ENCODE assay signal across 12 cellular contexts in genomic region chr7:75962607-75963382, GRCh38. TPM values are rescaled to one million over a fixed set of nuclear protein-coding genes. Genes with fewer than 3 reads are reported as not detected.
DNase-seq lines count a peak whose midpoint lies in the region; ATAC-seq and TF ChIP-seq lines count a peak whose summit lies in the region.
"Had no signal": no experiment of that assay in that cellular context is flagged by ENCODE, and none has a peak within 500 bp of the region (broad histone marks: within the 10 kb centered on the region; RNA-seq: fewer than 3 reads in every experiment).

No MANE protein-coding gene starts in this region.

- no peak; a peak in 1 of 4 replicates for TF ChIP-seq EP300 in SK-N-SH (IDR thresholded peaks at IDR 0.05; ENCODE audit: borderline replicate concordance in 1 of 2, low read depth in 1 of 2, low read length in 1 of 2)

- H3K9me3 ChIP-seq in SK-N-SH (no peaks in the 10 kb centered on the region), esophagus squamous epithelium (no peaks in the 10 kb centered on the region), thyroid gland (no peaks in the 10 kb centered on the region)

- peaks cover 12% of the 10 kb centered on the region for H3K4me1 Mint-ChIP-seq in mesothelial cell of epicardium
- H3K4me1 Mint-ChIP-seq: activated CD4-positive, alpha-beta T cell treated with anti-CD3 and anti-CD28 coated beads, Interleukin-2, amount 10 ng/mL, durations not matched to agents 7 days and 5 days had no signal

- H3K9me3 Mint-ChIP-seq in mesothelial cell of epicardium = no peaks in the 10 kb centered on the region
- H3K9me3 Mint-ChIP-seq: activated CD4-positive, alpha-beta T cell treated with anti-CD3 and anti-CD28 coated beads, Interleukin-2, amount 10 ng/mL, durations not matched to agents 7 days and 5 days; stimulated activated effector memory CD8-positive, alpha-beta T cell treated with anti-CD3 and anti-CD28 coated beads, Interleukin-12 subunit alpha, Interleukin-12 subunit beta, amount 100 ng/mL, for 72 hours had no signal

- no peaks in the 10 kb centered on the region for H3K27me3 Mint-ChIP-seq in mesothelial cell of epicardium (ENCODE audit: low read depth)
- H3K27me3 Mint-ChIP-seq: activated CD4-positive, alpha-beta T cell treated with anti-CD3 and anti-CD28 coated beads, Interleukin-2, amount 10 ng/mL, durations not matched to agents 7 days and 5 days had no signal

- H3K36me3 Mint-ChIP-seq in mesothelial cell of epicardium = peaks cover 22% of the 10 kb centered on the region

- H3F3A ChIP-seq in SK-N-SH (replicated peaks; ENCODE audit: insufficient read depth) = peaks cover 5% of the 10 kb centered on the region

- DNase-seq in SK-N-SH (peak; percentile 68), esophagus squamous epithelium (lab: John Stamatoyannopoulos, UW) (no peak), mesothelial cell of epicardium (ENCODE audit: low spot score in 2 of 2, unreplicated experiment in 2 of 2) (no peak), thyroid gland (no peak), SIG-M5 (lab: John Stamatoyannopoulos, UW) (no peak), DMS153 (lab: John Stamatoyannopoulos, UW) (no peak)
- DNase-seq: activated CD4-positive, alpha-beta T cell treated with anti-CD3 and anti-CD28 coated beads, Interleukin-2, amount 10 ng/mL, durations not matched to agents 7 days and 5 days; NCI-H1048; OCI-M1 had no signal

- no peaks in the 10 kb centered on the region for H3K79me2 ChIP-seq in SK-N-SH (ENCODE audit: insufficient read depth)

- WGBS in SK-N-SH (ENCODE audit: low lambda C conversion rate) = 73% methylated on average over 18 of the region's 18 CpGs
- WGBS in esophagus squamous epithelium, 2 donors = 59 to 63% methylated on average over 14 to 18 of the region's 18 CpGs
- 67 to 71% methylated on average over 18 of the region's 18 CpGs for WGBS in thyroid gland, 2 donors

- H3K27me3 ChIP-seq in SK-N-SH (ENCODE audit: insufficient read depth) (no peaks in the 10 kb centered on the region), esophagus squamous epithelium (no peaks in the 10 kb centered on the region), thyroid gland (no peaks in the 10 kb centered on the region)

- H3K4me3 ChIP-seq in SK-N-SH (ENCODE audit: low read depth in 2 of 2, low read length in 1 of 2) (no peak overlapping the region), esophagus squamous epithelium (no peak overlapping the region), thyroid gland (replicated peaks in 1 of 3) (no peak overlapping the region)

- H3K4me3 Mint-ChIP-seq in mesothelial cell of epicardium = no peak overlapping the region
- H3K4me3 Mint-ChIP-seq: activated CD4-positive, alpha-beta T cell treated with anti-CD3 and anti-CD28 coated beads, Interleukin-2, amount 10 ng/mL, durations not matched to agents 7 days and 5 days; stimulated activated effector memory CD8-positive, alpha-beta T cell treated with anti-CD3 and anti-CD28 coated beads, Interleukin-12 subunit alpha, Interleukin-12 subunit beta, amount 100 ng/mL, for 72 hours had no signal

- TF ChIP-seq CTCF in SK-N-SH (IDR thresholded peaks at IDR 0.05) = no peak
- no peak for TF ChIP-seq CTCF in esophagus squamous epithelium (IDR thresholded peaks at IDR 0.05)
- TF ChIP-seq CTCF in mesothelial cell of epicardium (IDR thresholded peaks at IDR 0.05; ENCODE audit: unreplicated experiment) = no peak
- no peak for TF ChIP-seq CTCF in thyroid gland (IDR thresholded peaks at IDR 0.05)

- H4K20me1 ChIP-seq in SK-N-SH (ENCODE audit: insufficient read depth) = no peaks in the 10 kb centered on the region

- intact Hi-C loops in esophagus squamous epithelium (cut with DNase I) = no loop called here
- intact Hi-C loops in thyroid gland (cut with DNase I) = no loop called here

- H3K9me2 ChIP-seq in SK-N-SH = no peaks in the 10 kb centered on the region

- H3K4me1 ChIP-seq in SK-N-SH (ENCODE audit: control insufficient read depth in 1 of 2, insufficient read depth in 2 of 2, low read depth in 1 of 2, low read length in 1 of 2) (peaks cover 0 to 36% of the 10 kb centered on the region in 2 experiments; a peak in 1 of 4 replicates), esophagus squamous epithelium (peaks cover 0 to 63% (median 27%) of the 10 kb centered on the region in 3 donors), thyroid gland (peaks cover 8 to 73% of the 10 kb centered on the region in 2 donors)

- H3K27ac ChIP-seq in SK-N-SH (ENCODE audit: low read depth in 2 of 2, low read length in 1 of 2) (peak overlapping the region in 1 of 2 experiments; percentile 24; a peak in 2 of 4 replicates), esophagus squamous epithelium (peak overlapping the region; percentile 51 to 75 (median 73)), thyroid gland (peak overlapping the region; percentile 28 to 68 (median 67))

- TF ChIP-seq POLR2A in esophagus squamous epithelium (IDR thresholded peaks at IDR 0.05) (no peak), thyroid gland (IDR thresholded peaks at IDR 0.05) (no peak)

- H3K9ac ChIP-seq in SK-N-SH = no peak overlapping the region

- H3K36me3 ChIP-seq in SK-N-SH (replicated peaks in 1 of 2; ENCODE audit: control insufficient read depth in 1 of 2, insufficient read depth in 2 of 2, low read length in 1 of 2) = peaks cover 0 to 5% of the 10 kb centered on the region in 2 experiments
- peaks cover 0 to 83% (median 2%) of the 10 kb centered on the region in 3 donors for H3K36me3 ChIP-seq in esophagus squamous epithelium
- H3K36me3 ChIP-seq in thyroid gland = peaks cover 0 to 17% of the 10 kb centered on the region in 2 donors

- no peak overlapping the region for H3K4me2 ChIP-seq in SK-N-SH

- peak overlapping the region; percentile 3 for H3K27ac Mint-ChIP-seq in mesothelial cell of epicardium
- H3K27ac Mint-ChIP-seq: activated CD4-positive, alpha-beta T cell treated with anti-CD3 and anti-CD28 coated beads, Interleukin-2, amount 10 ng/mL, durations not matched to agents 7 days and 5 days; stimulated activated effector memory CD8-positive, alpha-beta T cell treated with anti-CD3 and anti-CD28 coated beads, Interleukin-12 subunit alpha, Interleukin-12 subunit beta, amount 100 ng/mL, for 72 hours had no signal

- POLR2A ChIA-PET in SK-N-SH (lab: Yijun Ruan, JAX) = no interaction called here

- no peak overlapping the region for H2AFZ ChIP-seq in SK-N-SH (ENCODE audit: low read depth)

- ATAC-seq in GM21360 (IDR thresholded peaks at IDR 0.05; ENCODE audit: unreplicated experiment) (no peak), GM21619 (IDR thresholded peaks at IDR 0.05; ENCODE audit: unreplicated experiment) (no peak)
- ATAC-seq: stimulated activated effector memory CD8-positive, alpha-beta T cell treated with anti-CD3 and anti-CD28 coated beads, Interleukin-12 subunit alpha, Interleukin-12 subunit beta, amount 100 ng/mL, for 72 hours had no signal

- TF ChIP-seq RAD21 in SK-N-SH (IDR thresholded peaks at IDR 0.05; ENCODE audit: low read length) = no peak

- CTCF ChIA-PET in SK-N-SH (lab: Yijun Ruan, JAX) = interaction anchor here (1.4 to 1.6 kb wide), 3 partner anchors 20 to 58 kb away, joined by 3 to 5 read pairs (median 3); no protein-coding TSS in a partner anchor

TF ChIP-seq in SK-N-SH, 30 proteins besides CTCF, POLR2A, EP300 and RAD21:
- TF ChIP-seq CHD2 (IDR thresholded peaks at IDR 0.05; ENCODE audit: low read length, partially characterized antibody) = no peak
- TF ChIP-seq GATA2 (CRISPR knock-in tag; IDR thresholded peaks at IDR 0.05) = peak; percentile 72

RNA-seq across cellular contexts. Expression of gene TMEM120A, which starts 31.6 kb away (rescaled TPM):
- 59.8 and 95.2 TPM in 2 replicates for polyA plus RNA-seq in SK-N-SH (2012; rRNA removed)
- polyA plus RNA-seq in SK-N-SH (2012; cell fraction: cytosol; rRNA removed) = 26.4 and 50.4 TPM in 2 replicates
- polyA plus RNA-seq in SK-N-SH (2012; cell fraction: nucleus; rRNA removed) = 120 and 190 TPM in 2 replicates
- total RNA-seq in esophagus squamous epithelium (10 to 100 TPM; 14.4 to 53.9 (median 20.1) TPM), mesothelial cell of epicardium (13.8 to 21.2 TPM (median 17.8 TPM) in 3 replicates), thyroid gland (10 to 100 TPM; 25.4 to 38.2 (median 34.9) TPM)

RNA-seq across cellular contexts. Expression of gene POR, which starts 47.8 kb away (rescaled TPM):
- 55.8 and 68.7 TPM in 2 replicates for polyA plus RNA-seq in SK-N-SH (2012; rRNA removed)
- polyA plus RNA-seq in SK-N-SH (2012; cell fraction: cytosol; rRNA removed) = 22.1 and 32.8 TPM in 2 replicates
- 129 and 157 TPM in 2 replicates for polyA plus RNA-seq in SK-N-SH (2012; cell fraction: nucleus; rRNA removed)
- total RNA-seq in esophagus squamous epithelium (100 to 1,000 TPM in 1 of 4 donors, 10 to 100 TPM in 3; 71.0 to 116 (median 81.6) TPM), mesothelial cell of epicardium (78.5 to 88.6 TPM (median 81.3 TPM) in 3 replicates), thyroid gland (100 to 1,000 TPM; 141 to 341 (median 285) TPM)
